ENCODE assay signal across 11 cellular contexts in the genomic region with DNA sequence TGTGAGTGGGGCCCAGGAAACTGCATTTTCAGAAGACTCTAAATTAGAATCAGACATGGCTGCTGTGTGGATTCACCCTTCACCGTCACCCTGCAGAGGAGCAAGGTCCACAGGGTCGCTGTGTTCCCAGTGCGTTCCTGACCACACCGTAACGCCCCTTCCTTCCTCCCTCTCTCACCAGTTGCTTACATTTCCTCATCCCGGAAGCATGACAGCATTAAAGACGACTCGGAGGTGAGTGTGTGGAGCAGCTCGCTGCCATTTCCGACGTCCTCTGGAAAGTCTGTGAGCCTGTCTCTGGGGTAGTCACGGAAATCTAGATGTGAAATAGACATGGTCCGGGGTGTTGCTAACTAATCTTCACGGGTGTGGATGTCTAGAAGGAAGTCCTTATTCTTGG. TPM values are rescaled to one million over a fixed set of nuclear protein-coding genes. Genes with fewer than 3 reads are reported as not detected.
A peak's percentile ranks its signal among the peaks of the same experiment; 100 is the strongest.
DNase-seq lines count a peak whose midpoint lies in the region; ATAC-seq and TF ChIP-seq lines count a peak whose summit lies in the region.
"Had no signal": no experiment of that assay in that cellular context is flagged by ENCODE, and none has a peak within 500 bp of the region (broad histone marks: within the 10 kb centered on the region; RNA-seq: fewer than 3 reads in every experiment).

No MANE protein-coding gene starts in this region.

- no peaks in the 10 kb centered on the region for H3K79me2 ChIP-seq in neural progenitor cell (ENCODE audit: low read depth)

- no peak overlapping the region for H3K4me2 ChIP-seq in neural progenitor cell

- H3K9me3 Mint-ChIP-seq in progenitor cell of endocrine pancreas (ENCODE audit: low read depth) (no peaks in the 10 kb centered on the region), neural progenitor cell (no peaks in the 10 kb centered on the region)
- H3K9me3 Mint-ChIP-seq: activated naive CD4-positive, alpha-beta T cell treated with anti-CD3 and anti-CD28 coated beads, Interleukin-2, amount 50 U/mL, for 24 hours had no signal

- H2AFZ ChIP-seq in neural progenitor cell (replicated peaks): no peak overlapping the region

- no peaks in the 10 kb centered on the region for H3K4me1 ChIP-seq in body of pancreas
- H3K4me1 ChIP-seq in neutrophil (ENCODE audit: control insufficient read depth in 1 of 2, insufficient read depth in 1 of 2, low read depth in 1 of 2, low read length in 1 of 2): peaks cover 97 to 100% of the 10 kb centered on the region in 2 experiments
- no peaks in the 10 kb centered on the region for H3K4me1 ChIP-seq in neural progenitor cell

- DNase-seq in HT1080 (ENCODE audit: low read depth) (peak; percentile 58), body of pancreas (peak in 1 of 4 donors; percentile 56), progenitor cell of endocrine pancreas (ENCODE audit: low spot score, unreplicated experiment) (no peak), cortex of kidney (lab: John Stamatoyannopoulos, UW) (no peak), NAMALWA (ENCODE audit: low spot score) (no peak), neural progenitor cell (ENCODE audit: low spot score) (no peak)
- DNase-seq in activated CD4-positive, alpha-beta T cell treated with anti-CD3 and anti-CD28 coated beads for 1 hour: peak; percentile 34
- DNase-seq: midbrain, OCI-M1 had no signal

- H3K27ac Mint-ChIP-seq in progenitor cell of endocrine pancreas: no peak overlapping the region
- H3K27ac Mint-ChIP-seq in neural progenitor cell: no peak overlapping the region
- H3K27ac Mint-ChIP-seq: activated naive CD4-positive, alpha-beta T cell treated with anti-CD3 and anti-CD28 coated beads, Interleukin-2, amount 50 U/mL, for 24 hours had no signal

- H3K4me3 Mint-ChIP-seq in progenitor cell of endocrine pancreas (ENCODE audit: low read depth): no peak overlapping the region
- H3K4me3 Mint-ChIP-seq in neural progenitor cell: no peak overlapping the region
- H3K4me3 Mint-ChIP-seq: activated naive CD4-positive, alpha-beta T cell treated with anti-CD3 and anti-CD28 coated beads, Interleukin-2, amount 50 U/mL, for 24 hours had no signal

- no peak overlapping the region for H3K9ac ChIP-seq in neural progenitor cell

- no peak for ATAC-seq in body of pancreas

- peaks cover 6% of the 10 kb centered on the region for H3K36me3 Mint-ChIP-seq in progenitor cell of endocrine pancreas (ENCODE audit: insufficient read depth)
- H3K36me3 Mint-ChIP-seq in neural progenitor cell: peaks cover 2% of the 10 kb centered on the region

- TF ChIP-seq CTCF in body of pancreas (IDR thresholded peaks at IDR 0.05) (no peak), neutrophil (IDR thresholded peaks at IDR 0.05) (peak; percentile 45), progenitor cell of endocrine pancreas (IDR thresholded peaks at IDR 0.05; ENCODE audit: unreplicated experiment) (no peak), neural progenitor cell (IDR thresholded peaks at IDR 0.05) (no peak)

- no peaks in the 10 kb centered on the region for H3K9me3 ChIP-seq in body of pancreas
- H3K9me3 ChIP-seq in neutrophil: no peaks in the 10 kb centered on the region
- no peaks in the 10 kb centered on the region for H3K9me3 ChIP-seq in neural progenitor cell (ENCODE audit: low read depth)

- H3K4me3 ChIP-seq in body of pancreas: no peak overlapping the region
- peak overlapping the region; percentile 57 to 66 for H3K4me3 ChIP-seq in neutrophil (ENCODE audit: low read depth in 1 of 2, low read length in 1 of 2)
- H3K4me3 ChIP-seq in neural progenitor cell: no peak overlapping the region

- H3K27me3 Mint-ChIP-seq in progenitor cell of endocrine pancreas (no peaks in the 10 kb centered on the region), neural progenitor cell (ENCODE audit: insufficient read depth, low read depth) (no peaks in the 10 kb centered on the region)
- H3K27me3 Mint-ChIP-seq: activated naive CD4-positive, alpha-beta T cell treated with anti-CD3 and anti-CD28 coated beads, Interleukin-2, amount 50 U/mL, for 24 hours had no signal

- H3F3A ChIP-seq in neural progenitor cell (ENCODE audit: low read depth): no peaks in the 10 kb centered on the region

- TF ChIP-seq POLR2A in body of pancreas (IDR thresholded peaks at IDR 0.05): peak in 2 of 3 donors; percentile 13 to 26

- H3K27me3 ChIP-seq in body of pancreas: no peaks in the 10 kb centered on the region
- H3K27me3 ChIP-seq in neutrophil: no peaks in the 10 kb centered on the region
- no peaks in the 10 kb centered on the region for H3K27me3 ChIP-seq in neural progenitor cell

- intact Hi-C loops in body of pancreas (cut with DNase I): no loop called here

- H3K27ac ChIP-seq in body of pancreas (no peak overlapping the region), neutrophil (peak overlapping the region; percentile 99), neural progenitor cell (no peak overlapping the region)

- H3K4me1 Mint-ChIP-seq in progenitor cell of endocrine pancreas (ENCODE audit: low read depth) (no peaks in the 10 kb centered on the region), neural progenitor cell (no peaks in the 10 kb centered on the region)

- H3K36me3 ChIP-seq in body of pancreas (replicated peaks in 1 of 2; ENCODE audit: insufficient read depth in 1 of 2, low read depth in 2 of 2) (no peaks in the 10 kb centered on the region), neutrophil (no peaks in the 10 kb centered on the region), neural progenitor cell (no peaks in the 10 kb centered on the region)

- 62 to 96% methylated on average over 13 to 14 of the region's 14 CpGs for WGBS in body of pancreas, 2 donors

- H4K20me1 ChIP-seq in neural progenitor cell (ENCODE audit: low read depth): no peaks in the 10 kb centered on the region

RNA-seq across cellular contexts. Expression of gene FAAP20, which starts 45.9 kb away (rescaled TPM):
- total RNA-seq in HT1080 (2014; rRNA removed; shearing (Covaris generic)): 38.4 and 51.9 TPM in 2 replicates
- 115 and 132 TPM in 2 replicates for polyA plus RNA-seq in HT1080 (2015; cell fraction: cytosol; rRNA removed)
- polyA plus RNA-seq in HT1080 (2015; cell fraction: nucleus; rRNA removed): 46.8 and 47.5 TPM in 2 replicates
- total RNA-seq in body of pancreas (10 to 100 TPM; 19.8 to 23.6 TPM), progenitor cell of endocrine pancreas (74.3 and 77.9 TPM in 2 replicates), neural progenitor cell (ENCODE audit: low replicate concordance) (11.3 and 68.2 TPM in 2 replicates)

Comparison
In these comparisons a context has a peak if more than half of its experiments do, and no peak if none do; other contexts are left out.
1. DNase-seq: peak in HT1080 (single experiment) and activated CD4-positive, alpha-beta T cell treated with anti-CD3 and anti-CD28 coated beads for 1 hour (single experiment); none in progenitor cell of endocrine pancreas (single experiment), cortex of kidney (single experiment), NAMALWA (single experiment) and neural progenitor cell (single experiment).
2. H3K4me3 ChIP-seq: peak in neutrophil (2 of 2); none in body of pancreas (0 of 2) and neural progenitor cell (single experiment).